Comparison of ENCODE assay signal across 8 cellular contexts in the genomic region with DNA sequence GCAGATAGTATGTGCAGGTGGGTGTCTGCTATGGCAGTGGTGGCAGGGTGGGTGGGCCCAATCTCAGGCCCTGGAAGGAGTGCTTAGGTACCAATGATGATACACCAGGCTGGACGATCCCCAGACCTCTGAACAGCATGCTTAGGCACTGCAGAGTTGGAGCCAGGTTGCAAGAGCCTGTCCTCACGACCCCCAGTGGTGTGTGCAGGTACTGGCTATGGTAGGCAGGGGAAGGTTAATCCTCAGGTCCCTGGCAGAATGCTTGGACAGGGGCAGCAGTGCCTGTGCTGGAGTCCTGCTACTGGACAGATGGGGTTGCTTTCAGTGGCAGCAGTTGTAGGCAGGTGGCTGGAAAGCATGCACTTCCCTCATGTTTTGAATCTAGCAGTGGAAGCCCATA.
DNase-seq lines count a peak whose midpoint lies in the region; ATAC-seq, FAIRE-seq and TF ChIP-seq lines count a peak whose summit lies in the region.

No MANE protein-coding gene starts in this region.

- H3K79me2 ChIP-seq in K562 (ENCODE audit: control insufficient read depth, insufficient read depth, low read length) = no peaks in the 10 kb centered on the region

- no peaks in the 10 kb centered on the region for H3K27me3 Mint-ChIP-seq in MCF 10A (ENCODE audit: insufficient read depth, unreplicated experiment)
- H3K27me3 Mint-ChIP-seq in stimulated activated naive CD8-positive, alpha-beta T cell treated with anti-CD3 and anti-CD28 coated beads, Interleukin-15, amount 100 ng/mL, for 72 hours = no peaks in the 10 kb centered on the region

- H3K27ac Mint-ChIP-seq in MCF 10A (ENCODE audit: low read depth, unreplicated experiment) = no peak overlapping the region
- H3K27ac Mint-ChIP-seq in stimulated activated naive CD8-positive, alpha-beta T cell treated with anti-CD3 and anti-CD28 coated beads, Interleukin-15, amount 100 ng/mL, for 72 hours = no peak overlapping the region

- H3K36me3 ChIP-seq in breast epithelium (no peaks in the 10 kb centered on the region), K562 (ENCODE audit: control insufficient read depth, insufficient read depth, low read length) (no peaks in the 10 kb centered on the region), Peyer's patch (no peaks in the 10 kb centered on the region)

- no peaks in the 10 kb centered on the region for H3K36me3 Mint-ChIP-seq in MCF 10A (ENCODE audit: insufficient read depth, unreplicated experiment)

- H3K9me3 Mint-ChIP-seq in MCF 10A (ENCODE audit: unreplicated experiment) = no peaks in the 10 kb centered on the region
- H3K9me3 Mint-ChIP-seq in stimulated activated naive CD8-positive, alpha-beta T cell treated with anti-CD3 and anti-CD28 coated beads, Interleukin-15, amount 100 ng/mL, for 72 hours = peaks cover 7 to 12% of the 10 kb centered on the region in 2 donors

- intact Hi-C loops in MCF 10A (cut with micrococcal nuclease) = no loop called here
- intact Hi-C loops in breast epithelium (cut with DNase I; ENCODE audit: low total_unique reads) = no loop called here
- intact Hi-C loops in K562 (cut with micrococcal nuclease) = no loop called here
- intact Hi-C loops in posterior vena cava (cut with DNase I) = no loop called here

- H3K27ac ChIP-seq in breast epithelium (no peak overlapping the region), K562 (ENCODE audit: extremely low read depth, low read depth, low read length) (no peak overlapping the region), Peyer's patch (no peak overlapping the region)

- no peak overlapping the region for H3K4me3 ChIP-seq in breast epithelium
- no peak overlapping the region for H3K4me3 ChIP-seq in K562
- no peak overlapping the region for H3K4me3 ChIP-seq in Peyer's patch

- H3K9ac ChIP-seq in K562 (ENCODE audit: insufficient read depth in 1 of 2, low read depth in 2 of 2, low read length in 2 of 2) = no peak overlapping the region

- TF ChIP-seq EP300 in K562 (IDR thresholded peaks at IDR 0.05; ENCODE audit: low read length) = no peak

- TF ChIP-seq CTCF in MCF 10A (IDR thresholded peaks at IDR 0.05; ENCODE audit: unreplicated experiment) (peak; percentile 6), breast epithelium (IDR thresholded peaks at IDR 0.05) (no peak), K562 (IDR thresholded peaks at IDR 0.05 in 2 of 3, conservative IDR thresholded peaks at IDR 0.05 in 1 of 3; ENCODE audit: insufficient read depth in 2 of 3, low read depth in 1 of 3, low read length in 3 of 3) (peak; percentile 47 to 60 (median 60)), Peyer's patch (IDR thresholded peaks at IDR 0.05) (no peak)

- FAIRE-seq in K562 (lab: Jason Lieb, UNC) = no peak

- peak in 1 of 2 experiments; percentile 52; a peak in 2 of 4 replicates for TF ChIP-seq RAD21 in K562 (CRISPR knock-in tag; conservative IDR thresholded peaks at IDR 0.05 in 1 of 2, IDR thresholded peaks at IDR 0.05 in 1 of 2)

- DNase-seq in MCF 10A (ENCODE audit: unreplicated experiment) (peak; percentile 22), breast epithelium (ENCODE audit: low spot score in 2 of 2) (no peak), K562 (ENCODE audit: extremely low read depth in 1 of 4, low spot score in 3 of 4) (peak in 2 of 4 experiments; percentile 19 to 31), Peyer's patch (no peak), NOMO-1 (lab: John Stamatoyannopoulos, UW; ENCODE audit: unreplicated experiment in 2 of 2) (no peak), posterior vena cava (ENCODE audit: low spot score) (no peak)
- DNase-seq in stimulated activated naive CD8-positive, alpha-beta T cell treated with anti-CD3 and anti-CD28 coated beads, Interleukin-15, amount 100 ng/mL, for 72 hours = peak; percentile 12 to 14

- ATAC-seq in HG03175 (IDR thresholded peaks at IDR 0.05; ENCODE audit: unreplicated experiment) (peak; percentile 81), K562 (peak; percentile 98)
- ATAC-seq in stimulated activated naive CD8-positive, alpha-beta T cell treated with anti-CD3 and anti-CD28 coated beads, Interleukin-15, amount 100 ng/mL, for 72 hours = peak; percentile 72

- H3K4me1 ChIP-seq in breast epithelium (no peaks in the 10 kb centered on the region), K562 (replicated peaks in 1 of 2; ENCODE audit: control insufficient read depth in 2 of 2, insufficient read depth in 2 of 2, low read length in 2 of 2) (no peaks in the 10 kb centered on the region), Peyer's patch (no peaks in the 10 kb centered on the region)

- BruUV-seq in MCF 10A (replicated peaks; lab: Mats Ljungman, UMichigan) (no TSS peak), K562 (replicated peaks; lab: Mats Ljungman, UMichigan) (no TSS peak)

- no peak for TF ChIP-seq POLR2A in breast epithelium (IDR thresholded peaks at IDR 0.05)
- no peak for TF ChIP-seq POLR2A in K562 (conservative IDR thresholded peaks at IDR 0.05)
- no peak for TF ChIP-seq POLR2A in Peyer's patch (IDR thresholded peaks at IDR 0.05)

- CTCF ChIA-PET in MCF 10A (lab: Yijun Ruan, JAX) = no interaction called here
- CTCF ChIA-PET in K562 (lab: Yijun Ruan, JAX; ENCODE audit: low intra/inter-chr PET ratio) = no interaction called here

- no peaks in the 10 kb centered on the region for H3K9me3 ChIP-seq in breast epithelium
- no peaks in the 10 kb centered on the region for H3K9me3 ChIP-seq in K562 (replicated peaks; ENCODE audit: control insufficient read depth, insufficient read depth, low read depth, low read length)
- H3K9me3 ChIP-seq in Peyer's patch = no peaks in the 10 kb centered on the region

- H3K4me1 Mint-ChIP-seq in MCF 10A (ENCODE audit: insufficient read depth, unreplicated experiment) = peaks cover 5% of the 10 kb centered on the region
- H3K4me1 Mint-ChIP-seq in stimulated activated naive CD8-positive, alpha-beta T cell treated with anti-CD3 and anti-CD28 coated beads, Interleukin-15, amount 100 ng/mL, for 72 hours = peaks cover 15% of the 10 kb centered on the region

- H2AFZ ChIP-seq in K562 (ENCODE audit: low read depth, low read length) = no peak overlapping the region

- in situ Hi-C loops in K562 (cut with MboI) = no loop called here

- POLR2A ChIA-PET in MCF 10A (lab: Yijun Ruan, JAX) = no interaction called here
- POLR2A ChIA-PET in K562 (lab: Yijun Ruan, JAX) = interaction anchor here (2.1 kb wide), 1 partner anchor 13 kb away, joined by 5 read pairs; no protein-coding TSS in a partner anchor

- WGBS in K562 (ENCODE audit: insufficient coverage, low coverage, missing lambda C conversion rate) = 3% methylated on average over 2 of the region's 2 CpGs

- H3K9me1 ChIP-seq in K562 (ENCODE audit: control insufficient read depth, insufficient read depth, low read length) = no peaks in the 10 kb centered on the region

- no peak overlapping the region for H3K4me2 ChIP-seq in K562 (ENCODE audit: insufficient read depth, low read length)

- H3K4me3 Mint-ChIP-seq in MCF 10A (ENCODE audit: unreplicated experiment) = no peak overlapping the region
- H3K4me3 Mint-ChIP-seq in stimulated activated naive CD8-positive, alpha-beta T cell treated with anti-CD3 and anti-CD28 coated beads, Interleukin-15, amount 100 ng/mL, for 72 hours = no peak overlapping the region

- H3K27me3 ChIP-seq in breast epithelium = no peaks in the 10 kb centered on the region
- H3K27me3 ChIP-seq in K562 (ENCODE audit: control insufficient read depth in 2 of 2, insufficient read depth in 2 of 2, low read length in 2 of 2) = no peaks in the 10 kb centered on the region
- no peaks in the 10 kb centered on the region for H3K27me3 ChIP-seq in Peyer's patch

- no peaks in the 10 kb centered on the region for H4K20me1 ChIP-seq in K562 (replicated peaks; ENCODE audit: control insufficient read depth, insufficient read depth, low read length)

TF ChIP-seq in K562, 482 proteins besides CTCF, POLR2A, EP300 and RAD21:
- TF ChIP-seq HMG20A (CRISPR knock-in tag; conservative IDR thresholded peaks at IDR 0.05) (no peak), RHOXF2B (CRISPR knock-in tag; conservative IDR thresholded peaks at IDR 0.05) (no peak), SMC3 (conservative IDR thresholded peaks at IDR 0.05; ENCODE audit: insufficient read depth, low read depth, low read length) (peak; percentile 55; the same call in 1 of the 2 replicates), CAMTA2 (CRISPR knock-in tag; conservative IDR thresholded peaks at IDR 0.05) (no peak)
- TF ChIP-seq, protein P1, sequence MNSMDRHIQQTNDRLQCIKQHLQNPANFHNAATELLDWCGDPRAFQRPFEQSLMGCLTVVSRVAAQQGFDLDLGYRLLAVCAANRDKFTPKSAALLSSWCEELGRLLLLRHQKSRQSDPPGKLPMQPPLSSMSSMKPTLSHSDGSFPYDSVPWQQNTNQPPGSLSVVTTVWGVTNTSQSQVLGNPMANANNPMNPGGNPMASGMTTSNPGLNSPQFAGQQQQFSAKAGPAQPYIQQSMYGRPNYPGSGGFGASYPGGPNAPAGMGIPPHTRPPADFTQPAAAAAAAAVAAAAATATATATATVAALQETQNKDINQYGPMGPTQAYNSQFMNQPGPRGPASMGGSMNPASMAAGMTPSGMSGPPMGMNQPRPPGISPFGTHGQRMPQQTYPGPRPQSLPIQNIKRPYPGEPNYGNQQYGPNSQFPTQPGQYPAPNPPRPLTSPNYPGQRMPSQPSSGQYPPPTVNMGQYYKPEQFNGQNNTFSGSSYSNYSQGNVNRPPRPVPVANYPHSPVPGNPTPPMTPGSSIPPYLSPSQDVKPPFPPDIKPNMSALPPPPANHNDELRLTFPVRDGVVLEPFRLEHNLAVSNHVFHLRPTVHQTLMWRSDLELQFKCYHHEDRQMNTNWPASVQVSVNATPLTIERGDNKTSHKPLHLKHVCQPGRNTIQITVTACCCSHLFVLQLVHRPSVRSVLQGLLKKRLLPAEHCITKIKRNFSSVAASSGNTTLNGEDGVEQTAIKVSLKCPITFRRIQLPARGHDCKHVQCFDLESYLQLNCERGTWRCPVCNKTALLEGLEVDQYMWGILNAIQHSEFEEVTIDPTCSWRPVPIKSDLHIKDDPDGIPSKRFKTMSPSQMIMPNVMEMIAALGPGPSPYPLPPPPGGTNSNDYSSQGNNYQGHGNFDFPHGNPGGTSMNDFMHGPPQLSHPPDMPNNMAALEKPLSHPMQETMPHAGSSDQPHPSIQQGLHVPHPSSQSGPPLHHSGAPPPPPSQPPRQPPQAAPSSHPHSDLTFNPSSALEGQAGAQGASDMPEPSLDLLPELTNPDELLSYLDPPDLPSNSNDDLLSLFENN (IDR thresholded peaks at IDR 0.05; ENCODE audit: low read depth in 2 of 2, low read length in 2 of 2) = no peak

Comparison
In these comparisons a context has a peak if more than half of its experiments do, and no peak if none do; other contexts are left out.
1. DNase-seq: peak in MCF 10A (single experiment) and stimulated activated naive CD8-positive, alpha-beta T cell treated with anti-CD3 and anti-CD28 coated beads, Interleukin-15, amount 100 ng/mL, for 72 hours (2 of 2); none in breast epithelium (0 of 2), Peyer's patch (0 of 3), NOMO-1 (0 of 2) and posterior vena cava (single experiment).
2. CTCF ChIP-seq: peak in MCF 10A (single experiment) and K562 (3 of 3); none in breast epithelium (0 of 3) and Peyer's patch (0 of 6).
3. Peak in every context shown above with its lines, with median percentiles within 50 percentile points of each other: ATAC-seq.